ENCODE assay signal across 1 cellular context in the genomic region with DNA sequence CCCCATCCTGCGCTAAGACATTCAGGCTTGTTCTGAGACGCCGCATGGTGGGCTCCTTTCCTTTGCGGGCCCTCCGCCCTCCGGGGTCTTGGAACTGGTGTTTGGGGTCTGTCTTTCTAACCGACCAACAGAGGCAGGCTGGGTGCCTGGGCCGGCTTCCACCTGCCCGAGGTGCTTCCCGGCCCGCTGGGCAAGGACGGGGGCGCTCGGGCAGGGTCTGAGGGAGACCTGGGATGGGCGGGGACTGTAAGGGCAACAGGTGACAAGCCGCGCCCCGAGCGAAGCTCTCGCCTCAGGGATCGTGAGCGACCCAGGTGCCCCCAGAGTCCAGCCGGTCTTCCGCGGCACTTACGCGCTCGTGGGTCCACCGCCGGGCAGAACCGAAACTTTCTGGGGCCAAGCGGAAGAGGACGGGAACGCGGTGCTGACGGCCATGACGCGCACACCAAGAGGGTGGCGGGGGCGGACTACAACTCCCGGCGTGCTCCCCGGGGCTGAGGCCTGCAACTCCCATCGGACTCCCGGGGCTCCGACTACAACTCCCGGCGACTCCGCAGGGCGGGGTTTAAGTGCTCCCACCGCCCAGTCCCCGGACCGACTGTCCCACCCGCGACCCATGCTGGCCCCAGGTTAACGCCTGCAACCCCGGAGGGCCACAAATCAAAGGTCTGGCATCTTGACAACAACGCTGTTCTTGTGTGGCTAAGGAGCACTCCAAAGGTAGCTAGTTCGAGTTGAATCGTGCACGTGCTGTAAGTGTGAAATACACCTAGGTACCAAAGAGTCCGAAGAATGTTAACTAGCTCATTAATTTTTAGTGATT.
TF ChIP-seq lines count a peak whose summit lies in the region.

A gene (minus strand): TSS at position 455 of the 823 bp plus-strand sequence. CDS start 10,914 bp downstream, outside the sequence.

TF ChIP-seq in HepG2, 621 proteins besides CTCF, POLR2A, EP300 and RAD21 (continued from another document and continues in another):
- TF ChIP-seq, protein P1, sequence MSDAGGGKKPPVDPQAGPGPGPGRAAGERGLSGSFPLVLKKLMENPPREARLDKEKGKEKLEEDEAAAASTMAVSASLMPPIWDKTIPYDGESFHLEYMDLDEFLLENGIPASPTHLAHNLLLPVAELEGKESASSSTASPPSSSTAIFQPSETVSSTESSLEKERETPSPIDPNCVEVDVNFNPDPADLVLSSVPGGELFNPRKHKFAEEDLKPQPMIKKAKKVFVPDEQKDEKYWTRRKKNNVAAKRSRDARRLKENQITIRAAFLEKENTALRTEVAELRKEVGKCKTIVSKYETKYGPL (CRISPR knock-in tag; IDR thresholded peaks at IDR 0.05): no peak; the same call in 1 of the 2 replicates
- TF ChIP-seq, protein P2, sequence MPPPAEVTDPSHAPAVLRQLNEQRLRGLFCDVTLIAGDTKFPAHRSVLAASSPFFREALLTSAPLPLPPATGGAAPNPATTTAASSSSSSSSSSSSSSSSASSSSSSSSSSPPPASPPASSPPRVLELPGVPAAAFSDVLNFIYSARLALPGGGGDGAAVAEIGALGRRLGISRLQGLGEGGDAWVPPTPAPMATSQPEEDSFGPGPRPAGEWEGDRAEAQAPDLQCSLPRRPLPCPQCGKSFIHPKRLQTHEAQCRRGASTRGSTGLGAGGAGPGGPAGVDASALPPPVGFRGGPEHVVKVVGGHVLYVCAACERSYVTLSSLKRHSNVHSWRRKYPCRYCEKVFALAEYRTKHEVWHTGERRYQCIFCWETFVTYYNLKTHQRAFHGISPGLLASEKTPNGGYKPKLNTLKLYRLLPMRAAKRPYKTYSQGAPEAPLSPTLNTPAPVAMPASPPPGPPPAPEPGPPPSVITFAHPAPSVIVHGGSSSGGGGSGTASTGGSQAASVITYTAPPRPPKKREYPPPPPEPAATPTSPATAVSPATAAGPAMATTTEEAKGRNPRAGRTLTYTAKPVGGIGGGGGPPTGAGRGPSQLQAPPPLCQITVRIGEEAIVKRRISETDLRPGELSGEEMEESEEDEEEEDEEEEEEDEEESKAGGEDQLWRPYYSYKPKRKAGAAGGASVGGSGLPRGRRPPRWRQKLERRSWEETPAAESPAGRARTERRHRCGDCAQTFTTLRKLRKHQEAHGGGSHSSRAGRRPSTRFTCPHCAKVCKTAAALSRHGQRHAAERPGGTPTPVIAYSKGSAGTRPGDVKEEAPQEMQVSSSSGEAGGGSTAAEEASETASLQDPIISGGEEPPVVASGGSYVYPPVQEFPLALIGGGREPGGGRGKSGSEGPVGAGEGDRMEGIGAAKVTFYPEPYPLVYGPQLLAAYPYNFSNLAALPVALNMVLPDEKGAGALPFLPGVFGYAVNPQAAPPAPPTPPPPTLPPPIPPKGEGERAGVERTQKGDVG (CRISPR knock-in tag; IDR thresholded peaks at IDR 0.05; ENCODE audit: borderline replicate concordance): 0 out of 2 replicates have a peak, but pooled peaks have one; percentile 60
- TF ChIP-seq SRSF1 (optimal IDR thresholded peaks at IDR 0.05; ENCODE audit: low read depth, low read length) (peak; percentile 69), FOSL1 (CRISPR knock-in tag; IDR thresholded peaks at IDR 0.05; ENCODE audit: borderline replicate concordance) (peak; percentile 6; the same call in 1 of the 2 replicates), IRF2 (CRISPR knock-in tag; IDR thresholded peaks at IDR 0.05) (peak; percentile 89), HDAC1 (CRISPR knock-in tag; IDR thresholded peaks at IDR 0.05) (peak; percentile 83), ARHGAP35 (CRISPR knock-in tag; IDR thresholded peaks at IDR 0.05; ENCODE audit: borderline replicate concordance) (no peak), CAMTA2 (CRISPR knock-in tag; IDR thresholded peaks at IDR 0.05; ENCODE audit: borderline replicate concordance) (no peak), POLR2AphosphoS5 (IDR thresholded peaks at IDR 0.05; ENCODE audit: low read depth, low read length) (peak; percentile 77), KLF9 (CRISPR knock-in tag; IDR thresholded peaks at IDR 0.05; ENCODE audit: low read depth) (no peak), CENPX (CRISPR knock-in tag; IDR thresholded peaks at IDR 0.05) (no peak), ZNF317 (CRISPR knock-in tag; IDR thresholded peaks at IDR 0.05) (peak; percentile 69), IKZF1 (IDR thresholded peaks at IDR 0.05) (no peak), GABPB1 (CRISPR knock-in tag; IDR thresholded peaks at IDR 0.05) (peak; percentile 93), ERF (CRISPR knock-in tag; IDR thresholded peaks at IDR 0.05) (peak; percentile 66; the same call in 1 of the 2 replicates), ZFY (CRISPR knock-in tag; IDR thresholded peaks at IDR 0.05) (peak; percentile 97), BRCA1 (CRISPR knock-in tag; IDR thresholded peaks at IDR 0.05) (0 out of 2 replicates have a peak, but pooled peaks have one; percentile 25)
- TF ChIP-seq, protein P3, sequence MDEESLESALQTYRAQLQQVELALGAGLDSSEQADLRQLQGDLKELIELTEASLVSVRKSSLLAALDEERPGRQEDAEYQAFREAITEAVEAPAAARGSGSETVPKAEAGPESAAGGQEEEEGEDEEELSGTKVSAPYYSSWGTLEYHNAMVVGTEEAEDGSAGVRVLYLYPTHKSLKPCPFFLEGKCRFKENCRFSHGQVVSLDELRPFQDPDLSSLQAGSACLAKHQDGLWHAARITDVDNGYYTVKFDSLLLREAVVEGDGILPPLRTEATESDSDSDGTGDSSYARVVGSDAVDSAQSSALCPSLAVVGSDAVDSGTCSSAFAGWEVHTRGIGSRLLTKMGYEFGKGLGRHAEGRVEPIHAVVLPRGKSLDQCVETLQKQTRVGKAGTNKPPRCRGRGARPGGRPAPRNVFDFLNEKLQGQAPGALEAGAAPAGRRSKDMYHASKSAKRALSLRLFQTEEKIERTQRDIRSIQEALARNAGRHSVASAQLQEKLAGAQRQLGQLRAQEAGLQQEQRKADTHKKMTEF (CRISPR knock-in tag; IDR thresholded peaks at IDR 0.05): no peak
- TF ChIP-seq, protein P4, sequence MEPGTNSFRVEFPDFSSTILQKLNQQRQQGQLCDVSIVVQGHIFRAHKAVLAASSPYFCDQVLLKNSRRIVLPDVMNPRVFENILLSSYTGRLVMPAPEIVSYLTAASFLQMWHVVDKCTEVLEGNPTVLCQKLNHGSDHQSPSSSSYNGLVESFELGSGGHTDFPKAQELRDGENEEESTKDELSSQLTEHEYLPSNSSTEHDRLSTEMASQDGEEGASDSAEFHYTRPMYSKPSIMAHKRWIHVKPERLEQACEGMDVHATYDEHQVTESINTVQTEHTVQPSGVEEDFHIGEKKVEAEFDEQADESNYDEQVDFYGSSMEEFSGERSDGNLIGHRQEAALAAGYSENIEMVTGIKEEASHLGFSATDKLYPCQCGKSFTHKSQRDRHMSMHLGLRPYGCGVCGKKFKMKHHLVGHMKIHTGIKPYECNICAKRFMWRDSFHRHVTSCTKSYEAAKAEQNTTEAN (CRISPR knock-in tag; conservative IDR thresholded peaks at IDR 0.05): no peak
- TF ChIP-seq, protein P5, sequence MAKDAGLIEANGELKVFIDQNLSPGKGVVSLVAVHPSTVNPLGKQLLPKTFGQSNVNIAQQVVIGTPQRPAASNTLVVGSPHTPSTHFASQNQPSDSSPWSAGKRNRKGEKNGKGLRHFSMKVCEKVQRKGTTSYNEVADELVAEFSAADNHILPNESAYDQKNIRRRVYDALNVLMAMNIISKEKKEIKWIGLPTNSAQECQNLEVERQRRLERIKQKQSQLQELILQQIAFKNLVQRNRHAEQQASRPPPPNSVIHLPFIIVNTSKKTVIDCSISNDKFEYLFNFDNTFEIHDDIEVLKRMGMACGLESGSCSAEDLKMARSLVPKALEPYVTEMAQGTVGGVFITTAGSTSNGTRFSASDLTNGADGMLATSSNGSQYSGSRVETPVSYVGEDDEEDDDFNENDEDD (CRISPR knock-in tag; IDR thresholded peaks at IDR 0.05; ENCODE audit: borderline replicate concordance): peak; percentile 75; the same call in 1 of the 2 replicates
- TF ChIP-seq, protein P6, sequence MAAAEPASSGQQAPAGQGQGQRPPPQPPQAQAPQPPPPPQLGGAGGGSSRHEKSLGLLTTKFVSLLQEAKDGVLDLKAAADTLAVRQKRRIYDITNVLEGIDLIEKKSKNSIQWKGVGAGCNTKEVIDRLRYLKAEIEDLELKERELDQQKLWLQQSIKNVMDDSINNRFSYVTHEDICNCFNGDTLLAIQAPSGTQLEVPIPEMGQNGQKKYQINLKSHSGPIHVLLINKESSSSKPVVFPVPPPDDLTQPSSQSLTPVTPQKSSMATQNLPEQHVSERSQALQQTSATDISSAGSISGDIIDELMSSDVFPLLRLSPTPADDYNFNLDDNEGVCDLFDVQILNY (CRISPR knock-in tag; conservative IDR thresholded peaks at IDR 0.05): 0 out of 2 replicates have a peak, but pooled peaks have one; percentile 8
- TF ChIP-seq, protein P7, sequence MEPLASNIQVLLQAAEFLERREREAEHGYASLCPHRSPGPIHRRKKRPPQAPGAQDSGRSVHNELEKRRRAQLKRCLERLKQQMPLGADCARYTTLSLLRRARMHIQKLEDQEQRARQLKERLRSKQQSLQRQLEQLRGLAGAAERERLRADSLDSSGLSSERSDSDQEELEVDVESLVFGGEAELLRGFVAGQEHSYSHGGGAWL (CRISPR knock-in tag; IDR thresholded peaks at IDR 0.05): peak; percentile 87
- TF ChIP-seq, protein P8, sequence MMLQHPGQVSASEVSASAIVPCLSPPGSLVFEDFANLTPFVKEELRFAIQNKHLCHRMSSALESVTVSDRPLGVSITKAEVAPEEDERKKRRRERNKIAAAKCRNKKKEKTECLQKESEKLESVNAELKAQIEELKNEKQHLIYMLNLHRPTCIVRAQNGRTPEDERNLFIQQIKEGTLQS (CRISPR knock-in tag; IDR thresholded peaks at IDR 0.05): 0 out of 2 replicates have a peak, but pooled peaks have one; percentile 7
- TF ChIP-seq, protein P9, sequence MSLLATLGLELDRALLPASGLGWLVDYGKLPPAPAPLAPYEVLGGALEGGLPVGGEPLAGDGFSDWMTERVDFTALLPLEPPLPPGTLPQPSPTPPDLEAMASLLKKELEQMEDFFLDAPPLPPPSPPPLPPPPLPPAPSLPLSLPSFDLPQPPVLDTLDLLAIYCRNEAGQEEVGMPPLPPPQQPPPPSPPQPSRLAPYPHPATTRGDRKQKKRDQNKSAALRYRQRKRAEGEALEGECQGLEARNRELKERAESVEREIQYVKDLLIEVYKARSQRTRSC (CRISPR knock-in tag; IDR thresholded peaks at IDR 0.05; ENCODE audit: low read depth): 0 out of 2 replicates have a peak, but pooled peaks have one; percentile 86
- TF ChIP-seq, protein P10, sequence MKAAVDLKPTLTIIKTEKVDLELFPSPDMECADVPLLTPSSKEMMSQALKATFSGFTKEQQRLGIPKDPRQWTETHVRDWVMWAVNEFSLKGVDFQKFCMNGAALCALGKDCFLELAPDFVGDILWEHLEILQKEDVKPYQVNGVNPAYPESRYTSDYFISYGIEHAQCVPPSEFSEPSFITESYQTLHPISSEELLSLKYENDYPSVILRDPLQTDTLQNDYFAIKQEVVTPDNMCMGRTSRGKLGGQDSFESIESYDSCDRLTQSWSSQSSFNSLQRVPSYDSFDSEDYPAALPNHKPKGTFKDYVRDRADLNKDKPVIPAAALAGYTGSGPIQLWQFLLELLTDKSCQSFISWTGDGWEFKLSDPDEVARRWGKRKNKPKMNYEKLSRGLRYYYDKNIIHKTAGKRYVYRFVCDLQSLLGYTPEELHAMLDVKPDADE (CRISPR knock-in tag; IDR thresholded peaks at IDR 0.05): 0 out of 2 replicates have a peak, but pooled peaks have one; percentile 70
- TF ChIP-seq, protein P11, sequence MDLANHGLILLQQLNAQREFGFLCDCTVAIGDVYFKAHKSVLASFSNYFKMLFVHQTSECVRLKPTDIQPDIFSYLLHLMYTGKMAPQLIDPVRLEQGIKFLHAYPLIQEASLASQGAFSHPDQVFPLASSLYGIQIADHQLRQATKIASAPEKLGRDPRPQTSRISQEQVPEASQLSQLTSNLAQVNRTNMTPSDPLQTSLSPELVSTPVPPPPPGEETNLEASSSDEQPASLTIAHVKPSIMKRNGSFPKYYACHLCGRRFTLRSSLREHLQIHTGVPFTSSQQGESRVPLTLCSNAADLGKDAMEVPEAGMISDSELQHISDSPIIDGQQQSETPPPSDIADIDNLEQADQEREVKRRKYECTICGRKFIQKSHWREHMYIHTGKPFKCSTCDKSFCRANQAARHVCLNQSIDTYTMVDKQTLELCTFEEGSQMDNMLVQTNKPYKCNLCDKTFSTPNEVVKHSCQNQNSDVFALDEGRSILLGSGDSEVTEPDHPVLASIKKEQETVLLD (CRISPR knock-in tag; IDR thresholded peaks at IDR 0.05; ENCODE audit: low read depth): no peak
- TF ChIP-seq, protein P12, sequence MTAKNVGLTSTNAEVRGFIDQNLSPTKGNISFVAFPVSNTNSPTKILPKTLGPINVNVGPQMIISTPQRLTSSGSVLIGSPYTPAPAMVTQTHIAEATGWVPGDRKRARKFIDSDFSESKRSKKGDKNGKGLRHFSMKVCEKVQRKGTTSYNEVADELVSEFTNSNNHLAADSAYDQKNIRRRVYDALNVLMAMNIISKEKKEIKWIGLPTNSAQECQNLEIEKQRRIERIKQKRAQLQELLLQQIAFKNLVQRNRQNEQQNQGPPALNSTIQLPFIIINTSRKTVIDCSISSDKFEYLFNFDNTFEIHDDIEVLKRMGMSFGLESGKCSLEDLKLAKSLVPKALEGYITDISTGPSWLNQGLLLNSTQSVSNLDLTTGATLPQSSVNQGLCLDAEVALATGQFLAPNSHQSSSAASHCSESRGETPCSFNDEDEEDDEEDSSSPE (CRISPR knock-in tag; IDR thresholded peaks at IDR 0.05): peak; percentile 72
- TF ChIP-seq, protein P13, sequence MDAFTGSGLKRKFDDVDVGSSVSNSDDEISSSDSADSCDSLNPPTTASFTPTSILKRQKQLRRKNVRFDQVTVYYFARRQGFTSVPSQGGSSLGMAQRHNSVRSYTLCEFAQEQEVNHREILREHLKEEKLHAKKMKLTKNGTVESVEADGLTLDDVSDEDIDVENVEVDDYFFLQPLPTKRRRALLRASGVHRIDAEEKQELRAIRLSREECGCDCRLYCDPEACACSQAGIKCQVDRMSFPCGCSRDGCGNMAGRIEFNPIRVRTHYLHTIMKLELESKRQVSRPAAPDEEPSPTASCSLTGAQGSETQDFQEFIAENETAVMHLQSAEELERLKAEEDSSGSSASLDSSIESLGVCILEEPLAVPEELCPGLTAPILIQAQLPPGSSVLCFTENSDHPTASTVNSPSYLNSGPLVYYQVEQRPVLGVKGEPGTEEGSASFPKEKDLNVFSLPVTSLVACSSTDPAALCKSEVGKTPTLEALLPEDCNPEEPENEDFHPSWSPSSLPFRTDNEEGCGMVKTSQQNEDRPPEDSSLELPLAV (CRISPR knock-in tag; conservative IDR thresholded peaks at IDR 0.05; ENCODE audit: low read depth): no peak
- TF ChIP-seq, protein P14, sequence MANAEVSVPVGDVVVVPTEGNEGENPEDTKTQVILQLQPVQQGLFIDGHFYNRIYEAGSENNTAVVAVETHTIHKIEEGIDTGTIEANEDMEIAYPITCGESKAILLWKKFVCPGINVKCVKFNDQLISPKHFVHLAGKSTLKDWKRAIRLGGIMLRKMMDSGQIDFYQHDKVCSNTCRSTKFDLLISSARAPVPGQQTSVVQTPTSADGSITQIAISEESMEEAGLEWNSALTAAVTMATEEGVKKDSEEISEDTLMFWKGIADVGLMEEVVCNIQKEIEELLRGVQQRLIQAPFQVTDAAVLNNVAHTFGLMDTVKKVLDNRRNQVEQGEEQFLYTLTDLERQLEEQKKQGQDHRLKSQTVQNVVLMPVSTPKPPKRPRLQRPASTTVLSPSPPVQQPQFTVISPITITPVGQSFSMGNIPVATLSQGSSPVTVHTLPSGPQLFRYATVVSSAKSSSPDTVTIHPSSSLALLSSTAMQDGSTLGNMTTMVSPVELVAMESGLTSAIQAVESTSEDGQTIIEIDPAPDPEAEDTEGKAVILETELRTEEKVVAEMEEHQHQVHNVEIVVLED (CRISPR knock-in tag; IDR thresholded peaks at IDR 0.05; ENCODE audit: borderline replicate concordance): peak; percentile 80
